In genomic region chr22:49678842-49679170, GRCh38 we compare ENCODE assay signal across 22 cellular contexts.
A peak's percentile ranks its signal among the peaks of the same experiment; 100 is the strongest.
DNase-seq lines count a peak whose midpoint lies in the region; ATAC-seq and FAIRE-seq lines count a peak whose summit lies in the region.
"Had no signal": no experiment of that assay in that cellular context is flagged by ENCODE, and none has a peak within 500 bp of the region (broad histone marks: within the 10 kb centered on the region; RNA-seq: fewer than 3 reads in every experiment).

No MANE protein-coding gene starts in this region.

- H3K9me3 Mint-ChIP-seq in activated CD8-positive, alpha-beta memory T cell treated with anti-CD3 and anti-CD28 coated beads, Interleukin-2, amount 10 ng/mL, durations not matched to agents 7 days and 5 days (ENCODE audit: low read depth): no peaks in the 10 kb centered on the region
- H3K9me3 Mint-ChIP-seq in CD4-positive, alpha-beta memory T cell: peaks cover 0 to 8% (median 0%) of the 10 kb centered on the region in 8 donors
- no peaks in the 10 kb centered on the region for H3K9me3 Mint-ChIP-seq in activated naive CD8-positive, alpha-beta T cell treated with anti-CD3 and anti-CD28 coated beads, Interleukin-2, amount 50 U/mL, for 24 hours

- peak; percentile 14 for DNase-seq in activated CD8-positive, alpha-beta memory T cell treated with anti-CD3 and anti-CD28 coated beads, Interleukin-2, amount 10 ng/mL, durations not matched to agents 7 days and 5 days
- no peak for DNase-seq in activated CD8-positive, alpha-beta memory T cell treated with anti-CD3 and anti-CD28 coated beads, Interleukin-2, amount 50 U/mL, for 48 hours
- DNase-seq in CD4-positive, alpha-beta memory T cell: no peak
- DNase-seq in activated naive CD8-positive, alpha-beta T cell treated with anti-CD3 and anti-CD28 coated beads, Interleukin-2, amount 50 U/mL, for 24 hours: no peak
- DNase-seq in retina (peak; percentile 65), RCC 7860 (ENCODE audit: low spot score) (no peak), ureter (ENCODE audit: low spot score) (no peak)
- DNase-seq: BE2C, DMS 273 treated with DMSO at 0.1 percent for 48 hours, DND-41, IMR-90, NCI-H1048, NCI-H1436, NCI-H1930, NCI-H345, NCI-H524 treated with DMSO at 0.1 percent for 48 hours, RPMI8226, SIG-M5 had no signal

- peak overlapping the region; percentile 21 for H3K27ac Mint-ChIP-seq in activated CD8-positive, alpha-beta memory T cell treated with anti-CD3 and anti-CD28 coated beads, Interleukin-2, amount 10 ng/mL, durations not matched to agents 7 days and 5 days
- peak overlapping the region in 3 of 7 donors; percentile 5 to 19 (median 6) for H3K27ac Mint-ChIP-seq in CD4-positive, alpha-beta memory T cell
- no peak overlapping the region for H3K27ac Mint-ChIP-seq in activated naive CD8-positive, alpha-beta T cell treated with anti-CD3 and anti-CD28 coated beads, Interleukin-2, amount 50 U/mL, for 24 hours

- no peak overlapping the region for H3K27ac ChIP-seq in CD4-positive, alpha-beta memory T cell (ENCODE audit: low read depth, low read length)

- CTCF ChIA-PET in activated CD8-positive, alpha-beta memory T cell treated with anti-CD3 and anti-CD28 coated beads, Interleukin-2, amount 10 ng/mL, durations not matched to agents 7 days and 5 days (lab: Charles Lee): no interaction called here
- CTCF ChIA-PET in CD4-positive, alpha-beta memory T cell (lab: Charles Lee; ENCODE audit: partially characterized antibody): no interaction called here

- H3K27me3 ChIP-seq in CD4-positive, alpha-beta memory T cell (ENCODE audit: insufficient read depth, low read length): no peaks in the 10 kb centered on the region

- no peak for ATAC-seq in activated CD8-positive, alpha-beta memory T cell treated with anti-CD3 and anti-CD28 coated beads, Interleukin-2, amount 10 ng/mL, durations not matched to agents 7 days and 5 days
- ATAC-seq in activated naive CD8-positive, alpha-beta T cell treated with anti-CD3 and anti-CD28 coated beads, Interleukin-2, amount 50 U/mL, for 24 hours: no peak
- no peak for ATAC-seq in GM21737 (IDR thresholded peaks at IDR 0.05; ENCODE audit: unreplicated experiment)

- POLR2A ChIA-PET in CD4-positive, alpha-beta memory T cell (lab: Charles Lee; ENCODE audit: partially characterized antibody): no interaction called here

- FAIRE-seq in RCC 7860 (lab: Jason Lieb, UNC): no peak
- FAIRE-seq: G401.6, HTR-8/SVneo had no signal

- H3K4me1 Mint-ChIP-seq in activated CD8-positive, alpha-beta memory T cell treated with anti-CD3 and anti-CD28 coated beads, Interleukin-2, amount 10 ng/mL, durations not matched to agents 7 days and 5 days: no peaks in the 10 kb centered on the region
- H3K4me1 Mint-ChIP-seq in CD4-positive, alpha-beta memory T cell: peaks cover 0 to 7% (median 4%) of the 10 kb centered on the region in 4 donors
- peaks cover 8% of the 10 kb centered on the region for H3K4me1 Mint-ChIP-seq in activated naive CD8-positive, alpha-beta T cell treated with anti-CD3 and anti-CD28 coated beads, Interleukin-2, amount 50 U/mL, for 24 hours

- H3K4me3 Mint-ChIP-seq in activated CD8-positive, alpha-beta memory T cell treated with anti-CD3 and anti-CD28 coated beads, Interleukin-2, amount 10 ng/mL, durations not matched to agents 7 days and 5 days: no peak overlapping the region
- peak overlapping the region in 5 of 8 donors; percentile 6 to 52 (median 49) for H3K4me3 Mint-ChIP-seq in CD4-positive, alpha-beta memory T cell
- peak overlapping the region; percentile 3 for H3K4me3 Mint-ChIP-seq in activated naive CD8-positive, alpha-beta T cell treated with anti-CD3 and anti-CD28 coated beads, Interleukin-2, amount 50 U/mL, for 24 hours

- H3K4me1 ChIP-seq in CD4-positive, alpha-beta memory T cell (ENCODE audit: insufficient read depth, low read length): no peaks in the 10 kb centered on the region
- H3K4me1 ChIP-seq: BE2C, HAP-1 had no signal

- peaks cover 30% of the 10 kb centered on the region for H3K27me3 Mint-ChIP-seq in activated CD8-positive, alpha-beta memory T cell treated with anti-CD3 and anti-CD28 coated beads, Interleukin-2, amount 10 ng/mL, durations not matched to agents 7 days and 5 days
- H3K27me3 Mint-ChIP-seq in CD4-positive, alpha-beta memory T cell: peaks cover 3 to 4% of the 10 kb centered on the region in 2 donors
- H3K27me3 Mint-ChIP-seq in activated naive CD8-positive, alpha-beta T cell treated with anti-CD3 and anti-CD28 coated beads, Interleukin-2, amount 50 U/mL, for 24 hours: peaks cover 9% of the 10 kb centered on the region

- no peaks in the 10 kb centered on the region for H3K36me3 Mint-ChIP-seq in activated CD8-positive, alpha-beta memory T cell treated with anti-CD3 and anti-CD28 coated beads, Interleukin-2, amount 10 ng/mL, durations not matched to agents 7 days and 5 days
- H3K36me3 Mint-ChIP-seq in CD4-positive, alpha-beta memory T cell: no peaks in the 10 kb centered on the region
- no peaks in the 10 kb centered on the region for H3K36me3 Mint-ChIP-seq in activated naive CD8-positive, alpha-beta T cell treated with anti-CD3 and anti-CD28 coated beads, Interleukin-2, amount 50 U/mL, for 24 hours (ENCODE audit: low read depth)

- intact Hi-C loops in CD4-positive, alpha-beta memory T cell (cut with micrococcal nuclease): no loop called here

- no peaks in the 10 kb centered on the region for H3K36me3 ChIP-seq in CD4-positive, alpha-beta memory T cell (ENCODE audit: insufficient read depth, low read length)
- H3K36me3 ChIP-seq: BE2C, HAP-1 had no signal

- no peaks in the 10 kb centered on the region for H3K9me3 ChIP-seq in CD4-positive, alpha-beta memory T cell (ENCODE audit: control insufficient read depth in 1 of 2, low read length in 2 of 2)
- H3K9me3 ChIP-seq: BE2C, HAP-1 had no signal

- no peak overlapping the region for H3K4me3 ChIP-seq in CD4-positive, alpha-beta memory T cell (ENCODE audit: low read length in 2 of 2)
- H3K4me3 ChIP-seq: HAP-1 had no signal

Comparison
In these comparisons a context has a peak if more than half of its experiments do, and no peak if none do; other contexts are left out.
1. DNase-seq: peak in activated CD8-positive, alpha-beta memory T cell treated with anti-CD3 and anti-CD28 coated beads, Interleukin-2, amount 10 ng/mL, durations not matched to agents 7 days and 5 days (single experiment) and retina (single experiment); none in activated CD8-positive, alpha-beta memory T cell treated with anti-CD3 and anti-CD28 coated beads, Interleukin-2, amount 50 U/mL, for 48 hours (single experiment), CD4-positive, alpha-beta memory T cell (0 of 5), activated naive CD8-positive, alpha-beta T cell treated with anti-CD3 and anti-CD28 coated beads, Interleukin-2, amount 50 U/mL, for 24 hours (single experiment), RCC 7860 (single experiment) and ureter (single experiment).